In genomic region chr15:99978426-99978825, GRCh38 we compare ENCODE assay signal across 2 cellular contexts.
TF ChIP-seq lines count a peak whose summit lies in the region.

No MANE protein-coding gene starts in this region.

TF ChIP-seq in GM23338, 12 proteins besides CTCF, POLR2A, EP300 and RAD21 (continued from another document):
- TF ChIP-seq REST (IDR thresholded peaks at IDR 0.05; ENCODE audit: unreplicated experiment) = no peak
- TF ChIP-seq EZH2 (IDR thresholded peaks at IDR 0.05; ENCODE audit: low read depth, unreplicated experiment) = no peak
- no peak for TF ChIP-seq NANOG (IDR thresholded peaks at IDR 0.05; ENCODE audit: borderline replicate concordance)
- no peak for TF ChIP-seq ZNF114 (CRISPR knock-in tag; IDR thresholded peaks at IDR 0.05)
- no peak for TF ChIP-seq ZNF462 (CRISPR knock-in tag; IDR thresholded peaks at IDR 0.05)
- no peak for TF ChIP-seq ETS1 (IDR thresholded peaks at IDR 0.05)
- no peak for TF ChIP-seq CREB1 (CRISPR knock-in tag; IDR thresholded peaks at IDR 0.05; ENCODE audit: low read depth)
- TF ChIP-seq POLR2AphosphoS5 (IDR thresholded peaks at IDR 0.05; ENCODE audit: low read depth) = no peak

TF ChIP-seq in WTC11, 78 proteins besides CTCF, POLR2A, EP300 and RAD21 (continued from another document):
- TF ChIP-seq MAX (CRISPR knock-in tag; IDR thresholded peaks at IDR 0.05) = peak; percentile 85
- no peak for TF ChIP-seq SOX15 (CRISPR knock-in tag; IDR thresholded peaks at IDR 0.05)
- TF ChIP-seq ZBTB21 (CRISPR knock-in tag; IDR thresholded peaks at IDR 0.05; ENCODE audit: borderline replicate concordance) = no peak
- no peak for TF ChIP-seq TEAD4 (CRISPR knock-in tag; IDR thresholded peaks at IDR 0.05)
- TF ChIP-seq USF1 (CRISPR knock-in tag; IDR thresholded peaks at IDR 0.05) = no peak
- no peak for TF ChIP-seq PRDM15 (CRISPR knock-in tag; IDR thresholded peaks at IDR 0.05)
- no peak for TF ChIP-seq ATF3 (CRISPR knock-in tag; conservative IDR thresholded peaks at IDR 0.05)
- TF ChIP-seq CREM (CRISPR knock-in tag; IDR thresholded peaks at IDR 0.05) = no peak
